Comparison of ENCODE assay signal across 8 cellular contexts in the genomic region with DNA sequence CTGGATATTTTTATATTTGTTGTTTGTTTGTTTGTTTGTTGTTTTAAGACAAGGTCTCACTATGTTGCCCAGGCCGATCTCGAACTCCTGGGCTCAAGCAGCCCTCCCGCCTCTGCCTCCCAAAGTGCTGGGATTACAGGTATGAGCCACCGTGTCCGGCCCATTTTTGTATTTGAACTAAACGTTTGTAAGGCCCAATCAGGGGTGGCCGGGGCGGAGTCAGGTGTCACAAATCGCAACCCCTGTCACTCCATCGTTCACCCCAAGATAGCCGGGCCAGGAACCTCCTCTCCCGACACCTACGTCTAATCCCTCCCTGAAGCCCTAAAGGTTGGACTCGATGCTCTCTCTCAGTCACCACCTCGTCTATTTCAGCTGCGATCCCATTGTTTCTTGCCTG. TPM values are rescaled to one million over a fixed set of nuclear protein-coding genes. Genes with fewer than 3 reads are reported as not detected.
DNase-seq lines count a peak whose midpoint lies in the region; ATAC-seq, FAIRE-seq and TF ChIP-seq lines count a peak whose summit lies in the region.

No MANE protein-coding gene starts in this region.

- peaks cover 55 to 65% of the 10 kb centered on the region in 2 experiments for H3K9me3 Mint-ChIP-seq in H9
- no peaks in the 10 kb centered on the region for H3K9me3 Mint-ChIP-seq in activated CD4-positive, alpha-beta T cell treated with anti-CD3 and anti-CD28 coated beads for 36 hours (ENCODE audit: low read depth)

- peak; percentile 29 for DNase-seq in H9
- DNase-seq in activated CD4-positive, alpha-beta T cell treated with anti-CD3 and anti-CD28 coated beads for 36 hours: peak; percentile 74
- peak; percentile 47 for DNase-seq in effector CD4-positive, alpha-beta T cell
- no peak for DNase-seq in sciatic nerve (ENCODE audit: low spot score)
- DNase-seq in GM12891 (ENCODE audit: insufficient read length, low spot score): no peak
- DNase-seq in NCI-H1930 (lab: John Stamatoyannopoulos, UW): no peak
- DNase-seq in iPS-NIHi11 (ENCODE audit: low spot score): no peak

- H3K9me3 ChIP-seq in H9 (ENCODE audit: control insufficient read depth, low read depth, low read length): peaks cover 20% of the 10 kb centered on the region

- H2AFZ ChIP-seq in H9 (ENCODE audit: low read length): no peak overlapping the region

- H3K4me1 ChIP-seq in H9 (ENCODE audit: insufficient read depth, low read length): no peaks in the 10 kb centered on the region; the same call in 1 of the 2 replicates

- H3K79me2 ChIP-seq in H9 (ENCODE audit: insufficient read depth, low read length): no peaks in the 10 kb centered on the region

- H3K27ac Mint-ChIP-seq in H9: peak overlapping the region in 1 of 3 experiments; percentile 55; a peak in 1 of 7 replicates
- peak overlapping the region; percentile 77 for H3K27ac Mint-ChIP-seq in activated CD4-positive, alpha-beta T cell treated with anti-CD3 and anti-CD28 coated beads for 36 hours

- no peak for TF ChIP-seq POLR2A in GM12891 (IDR thresholded peaks at IDR 0.05; ENCODE audit: low read depth, low read length)

- no CpG with 5 or more reads among the region's 16 CpGs for WGBS in H9 (ENCODE audit: extremely low coverage, insufficient read length, low lambda C conversion rate)

- H3K27me3 Mint-ChIP-seq in H9 (ENCODE audit: low read depth): no peaks in the 10 kb centered on the region
- H3K27me3 Mint-ChIP-seq in activated CD4-positive, alpha-beta T cell treated with anti-CD3 and anti-CD28 coated beads for 36 hours: no peaks in the 10 kb centered on the region

- no peak overlapping the region for H4K8ac ChIP-seq in H9 (replicated peaks; ENCODE audit: insufficient read length, low read depth, low read length)

- no peaks in the 10 kb centered on the region for H4K20me1 ChIP-seq in H9 (ENCODE audit: control insufficient read depth, insufficient read depth, insufficient read length)

- H3K4me1 Mint-ChIP-seq in H9: peaks cover 0 to 18% of the 10 kb centered on the region in 2 experiments; a peak in 3 of 4 replicates
- H3K4me1 Mint-ChIP-seq in activated CD4-positive, alpha-beta T cell treated with anti-CD3 and anti-CD28 coated beads for 36 hours: peaks cover 11% of the 10 kb centered on the region

- no peak overlapping the region for H2BK12ac ChIP-seq in H9 (ENCODE audit: insufficient read length, low read depth, low read length)

- ATAC-seq in activated CD4-positive, alpha-beta T cell treated with anti-CD3 and anti-CD28 coated beads for 36 hours: peak; percentile 94
- ATAC-seq in sciatic nerve (peak; percentile 22), HG03196 (IDR thresholded peaks at IDR 0.05; ENCODE audit: unreplicated experiment) (no peak)

- no peak overlapping the region for H4K5ac ChIP-seq in H9 (ENCODE audit: insufficient read length, low read depth, low read length)

- H3K27me3 ChIP-seq in H9 (ENCODE audit: insufficient read depth, low read length): no peaks in the 10 kb centered on the region

- no peaks in the 10 kb centered on the region for H3K23me2 ChIP-seq in H9 (ENCODE audit: insufficient read length, low read depth, low read length, poor library complexity, severe bottlenecking)

- no peak overlapping the region for H3K4ac ChIP-seq in H9 (ENCODE audit: low read depth, low read length)

- H3K23ac ChIP-seq in H9 (ENCODE audit: insufficient read length, low read depth, low read length): no peak overlapping the region

- no peak for FAIRE-seq in GM12891 (lab: Jason Lieb, UNC)

- H3K18ac ChIP-seq in H9 (ENCODE audit: insufficient read length, low read depth, low read length): no peak overlapping the region

- CTCF ChIA-PET in activated CD4-positive, alpha-beta T cell treated with anti-CD3 and anti-CD28 coated beads for 36 hours (lab: Charles Lee): no interaction called here

- peak overlapping the region; percentile 60 to 66 for H3K4me3 Mint-ChIP-seq in H9
- peak overlapping the region; percentile 73 for H3K4me3 Mint-ChIP-seq in activated CD4-positive, alpha-beta T cell treated with anti-CD3 and anti-CD28 coated beads for 36 hours

- no peak overlapping the region for H2BK5ac ChIP-seq in H9 (ENCODE audit: insufficient read length, low read length)

- H3K36me3 Mint-ChIP-seq in H9 (ENCODE audit: insufficient read depth in 1 of 3, low read depth in 3 of 3): peaks cover 0 to 4% (median 2%) of the 10 kb centered on the region in 3 experiments; a peak in 4 of 7 replicates
- H3K36me3 Mint-ChIP-seq in activated CD4-positive, alpha-beta T cell treated with anti-CD3 and anti-CD28 coated beads for 36 hours (ENCODE audit: low read depth): no peaks in the 10 kb centered on the region

- no peak overlapping the region for H2AK5ac ChIP-seq in H9 (ENCODE audit: insufficient read length, low read length)

- no peak overlapping the region for H2BK120ac ChIP-seq in H9 (ENCODE audit: low read depth, low read length, poor library complexity, severe bottlenecking)

- H2BK15ac ChIP-seq in H9 (ENCODE audit: low read depth, low read length): no peak overlapping the region

- H3T11ph ChIP-seq in H9 (ENCODE audit: low read length): no peak overlapping the region

- H2BK20ac ChIP-seq in H9 (ENCODE audit: low read depth, low read length, poor library complexity, severe bottlenecking): no peak overlapping the region

- no peak overlapping the region for H3K27ac ChIP-seq in H9 (ENCODE audit: insufficient read length, low read depth, low read length)

- no peak overlapping the region for H3K14ac ChIP-seq in H9 (ENCODE audit: insufficient read depth, low read length)

- H3K56ac ChIP-seq in H9 (ENCODE audit: insufficient read length, low read depth, low read length): no peak overlapping the region

- no peak overlapping the region for H3K9ac ChIP-seq in H9 (ENCODE audit: extremely low read depth, insufficient read length, low read length)

- H3K79me1 ChIP-seq in H9 (ENCODE audit: insufficient read depth, low read depth, low read length, poor library complexity, severe bottlenecking): no peaks in the 10 kb centered on the region

- TF ChIP-seq CTCF in H9 (conservative IDR thresholded peaks at IDR 0.05): no peak

- intact Hi-C loops in activated CD4-positive, alpha-beta T cell treated with anti-CD3 and anti-CD28 coated beads for 36 hours (cut with DNase I, micrococcal nuclease): loop anchor here in 1 of 2 experiments (2.0 to 5.0 kb wide), 2 partner anchors 97 to 199 kb away; a partner anchor contains a TSS
- intact Hi-C loops in sciatic nerve (cut with DNase I): no loop called here

- POLR2A ChIA-PET in activated CD4-positive, alpha-beta T cell treated with anti-CD3 and anti-CD28 coated beads for 36 hours (lab: Charles Lee): no interaction called here

- no peak overlapping the region for H4K91ac ChIP-seq in H9 (ENCODE audit: insufficient read length, low read depth, low read length)

- peak overlapping the region; percentile 40 for H3K4me2 ChIP-seq in H9 (ENCODE audit: insufficient read depth, insufficient read length, low read length)

TF ChIP-seq in GM12891, 5 proteins besides CTCF, POLR2A, EP300 and RAD21:
- TF ChIP-seq POU2F2 (IDR thresholded peaks at IDR 0.05; ENCODE audit: low read depth, low read length): no peak
- no peak for TF ChIP-seq SPI1 (IDR thresholded peaks at IDR 0.05; ENCODE audit: low read depth, low read length)
- no peak for TF ChIP-seq PAX5 (IDR thresholded peaks at IDR 0.05; ENCODE audit: insufficient read depth, low read length, severe bottlenecking)
- TF ChIP-seq TAF1 (IDR thresholded peaks at IDR 0.05; ENCODE audit: low read depth, low read length): no peak
- TF ChIP-seq POLR2AphosphoS5 (IDR thresholded peaks at IDR 0.05; ENCODE audit: low read depth, low read length): no peak

RNA-seq across cellular contexts. Expression of a gene that starts 0.7 kb away (rescaled TPM):
- total RNA-seq in H9 (2021): 0.68 and 1.1 TPM in 2 replicates
- total RNA-seq in activated CD4-positive, alpha-beta T cell treated with anti-CD3 and anti-CD28 coated beads for 36 hours: under 1 TPM; 0.30 to 0.46 TPM
- 2.0 TPM for total RNA-seq in sciatic nerve
- polyA plus RNA-seq in GM12891 (2012; ENCODE audit: low read depth, missing spikeins): not detected

Comparison
In these comparisons a context has a peak if more than half of its experiments do, and no peak if none do; other contexts are left out.
1. DNase-seq: peak in H9 (single experiment), activated CD4-positive, alpha-beta T cell treated with anti-CD3 and anti-CD28 coated beads for 36 hours (single experiment) and effector CD4-positive, alpha-beta T cell (single experiment); none in sciatic nerve (single experiment), GM12891 (single experiment), NCI-H1930 (0 of 2) and iPS-NIHi11 (single experiment).